In the genomic region with DNA sequence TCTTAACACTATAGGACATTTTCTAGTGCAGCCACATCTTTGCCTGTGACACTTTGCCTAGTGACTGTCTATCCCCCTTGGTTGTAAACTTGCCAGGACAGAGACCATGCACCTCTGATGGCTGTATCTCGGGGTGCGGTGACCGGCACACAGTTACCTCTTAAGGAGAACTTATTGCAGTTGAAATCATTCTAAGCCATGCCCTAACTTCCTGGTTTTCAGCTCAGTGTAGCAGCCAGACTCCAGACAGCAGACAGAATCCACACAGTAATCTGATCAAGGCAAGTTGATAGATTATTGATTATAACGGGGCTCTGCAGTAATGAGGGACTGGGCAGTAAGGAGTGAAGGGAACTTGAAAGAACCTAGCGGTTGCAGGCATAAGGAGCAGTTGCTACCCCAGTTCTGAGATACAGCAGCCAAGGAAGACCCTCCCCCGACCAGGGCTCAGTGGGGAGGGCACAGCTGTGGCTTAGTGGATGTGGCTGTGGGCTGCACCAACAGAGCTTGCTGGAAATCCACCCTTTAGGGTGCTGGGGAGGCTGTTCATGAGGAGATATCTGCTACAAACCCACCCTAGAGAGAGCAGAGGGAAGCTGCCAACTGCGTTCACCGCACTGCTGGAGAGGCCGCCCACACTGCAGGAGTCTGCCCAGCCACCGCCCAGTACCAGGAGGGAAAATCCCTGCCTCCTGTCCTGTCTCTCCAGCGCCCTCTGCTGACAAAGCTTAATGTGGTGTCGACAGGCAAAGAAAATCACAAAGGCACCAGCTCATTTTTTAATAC, we compare ENCODE assay signal across 8 cellular contexts. TPM values are rescaled to one million over a fixed set of nuclear protein-coding genes. Genes with fewer than 3 reads are reported as not detected.
A peak's percentile ranks its signal among the peaks of the same experiment; 100 is the strongest.
DNase-seq lines count a peak whose midpoint lies in the region; TF ChIP-seq lines count a peak whose summit lies in the region.

No MANE protein-coding gene starts in this region.

- H3K36me3 Mint-ChIP-seq in activated T-helper 1 cell treated with anti-CD3 and anti-CD28 coated beads, Interleukin-12 subunit alpha, Interleukin-12 subunit beta, Interleukin-2, Interleukin-4 antibody, amounts not matched to agents 30 ng/mL and 10 ng/mL and 1 ng/mL, durations not matched to agents 14 hours and 24 hours and 36 hours (ENCODE audit: low read depth) = no peaks in the 10 kb centered on the region

- peaks cover 40% of the 10 kb centered on the region for H3K27me3 Mint-ChIP-seq in activated T-helper 1 cell treated with anti-CD3 and anti-CD28 coated beads, Interleukin-12 subunit alpha, Interleukin-12 subunit beta, Interleukin-2, Interleukin-4 antibody, amounts not matched to agents 30 ng/mL and 10 ng/mL and 1 ng/mL, durations not matched to agents 14 hours and 24 hours and 36 hours (ENCODE audit: insufficient read depth)

- H3K4me1 ChIP-seq in neutrophil (ENCODE audit: control insufficient read depth in 1 of 2, insufficient read depth in 1 of 2, low read depth in 1 of 2, low read length in 1 of 2) = peaks cover 11 to 12% of the 10 kb centered on the region in 2 experiments

- H3K9me3 Mint-ChIP-seq in activated T-helper 1 cell treated with anti-CD3 and anti-CD28 coated beads, Interleukin-12 subunit alpha, Interleukin-12 subunit beta, Interleukin-2, Interleukin-4 antibody, amounts not matched to agents 30 ng/mL and 10 ng/mL and 1 ng/mL, durations not matched to agents 14 hours and 24 hours and 36 hours = no peaks in the 10 kb centered on the region

- no peak overlapping the region for H3K27ac ChIP-seq in neutrophil

- H3K27ac Mint-ChIP-seq in activated T-helper 1 cell treated with anti-CD3 and anti-CD28 coated beads, Interleukin-12 subunit alpha, Interleukin-12 subunit beta, Interleukin-2, Interleukin-4 antibody, amounts not matched to agents 30 ng/mL and 10 ng/mL and 1 ng/mL, durations not matched to agents 14 hours and 24 hours and 36 hours = no peak overlapping the region

- H3K4me1 Mint-ChIP-seq in activated T-helper 1 cell treated with anti-CD3 and anti-CD28 coated beads, Interleukin-12 subunit alpha, Interleukin-12 subunit beta, Interleukin-2, Interleukin-4 antibody, amounts not matched to agents 30 ng/mL and 10 ng/mL and 1 ng/mL, durations not matched to agents 14 hours and 24 hours and 36 hours (ENCODE audit: low read depth) = peaks cover 45% of the 10 kb centered on the region

- intact Hi-C loops in activated T-helper 1 cell treated with anti-CD3 and anti-CD28 coated beads, Interleukin-12 subunit alpha, Interleukin-12 subunit beta, Interleukin-2, Interleukin-4 antibody, amounts not matched to agents 30 ng/mL and 10 ng/mL and 1 ng/mL, durations not matched to agents 14 hours and 24 hours and 36 hours (cut with micrococcal nuclease) = loop anchor here (1.0 to 10.0 kb wide), 6 partner anchors 59 to 661 kb away; a partner anchor contains a TSS

- TF ChIP-seq CTCF in AG10803 (conservative IDR thresholded peaks at IDR 0.05; ENCODE audit: low read length) (peak; percentile 80), neutrophil (IDR thresholded peaks at IDR 0.05) (peak; percentile 59)

- H3K4me3 ChIP-seq in AG10803 (ENCODE audit: low read length) (no peak overlapping the region), neutrophil (ENCODE audit: low read depth in 1 of 2, low read length in 1 of 2) (no peak overlapping the region)

- peak; percentile 70 for DNase-seq in AG10803 (ENCODE audit: low read depth)
- DNase-seq in GM19240 (ENCODE audit: insufficient read length, low spot score) = peak; percentile 90
- DNase-seq in Kasumi-1 (lab: John Stamatoyannopoulos, UW) = peak; percentile 84 to 91
- peak; percentile 83 for DNase-seq in RPMI8226
- DNase-seq in activated T-helper 1 cell treated with anti-CD3 and anti-CD28 coated beads, Interleukin-12 subunit alpha, Interleukin-12 subunit beta, Interleukin-2, Interleukin-4 antibody, amounts not matched to agents 30 ng/mL and 10 ng/mL and 1 ng/mL, durations not matched to agents 14 hours and 24 hours and 36 hours (ENCODE audit: low spot score) = peak; percentile 80
- peak; percentile 70 for DNase-seq in fibroblast of the conjunctiva (ENCODE audit: low read depth)
- peak; percentile 82 for DNase-seq in superior temporal gyrus (ENCODE audit: extremely low spot score)

- peaks cover 21% of the 10 kb centered on the region for H3K27me3 ChIP-seq in neutrophil

- peak overlapping the region; percentile 13 for H3K4me3 Mint-ChIP-seq in activated T-helper 1 cell treated with anti-CD3 and anti-CD28 coated beads, Interleukin-12 subunit alpha, Interleukin-12 subunit beta, Interleukin-2, Interleukin-4 antibody, amounts not matched to agents 30 ng/mL and 10 ng/mL and 1 ng/mL, durations not matched to agents 14 hours and 24 hours and 36 hours

- H3K36me3 ChIP-seq in neutrophil = no peaks in the 10 kb centered on the region

- H3K9me3 ChIP-seq in neutrophil = no peaks in the 10 kb centered on the region

RNA-seq across cellular contexts. Expression of a gene that starts 58.2 kb away (rescaled TPM):
- total RNA-seq in activated T-helper 1 cell treated with anti-CD3 and anti-CD28 coated beads, Interleukin-12 subunit alpha, Interleukin-12 subunit beta, Interleukin-2, Interleukin-4 antibody, amounts not matched to agents 30 ng/mL and 10 ng/mL and 1 ng/mL, durations not matched to agents 14 hours and 24 hours and 36 hours = 2.5 and 2.8 TPM in 2 replicates
